Comparison of ENCODE assay signal across 8 cellular contexts in the genomic region with DNA sequence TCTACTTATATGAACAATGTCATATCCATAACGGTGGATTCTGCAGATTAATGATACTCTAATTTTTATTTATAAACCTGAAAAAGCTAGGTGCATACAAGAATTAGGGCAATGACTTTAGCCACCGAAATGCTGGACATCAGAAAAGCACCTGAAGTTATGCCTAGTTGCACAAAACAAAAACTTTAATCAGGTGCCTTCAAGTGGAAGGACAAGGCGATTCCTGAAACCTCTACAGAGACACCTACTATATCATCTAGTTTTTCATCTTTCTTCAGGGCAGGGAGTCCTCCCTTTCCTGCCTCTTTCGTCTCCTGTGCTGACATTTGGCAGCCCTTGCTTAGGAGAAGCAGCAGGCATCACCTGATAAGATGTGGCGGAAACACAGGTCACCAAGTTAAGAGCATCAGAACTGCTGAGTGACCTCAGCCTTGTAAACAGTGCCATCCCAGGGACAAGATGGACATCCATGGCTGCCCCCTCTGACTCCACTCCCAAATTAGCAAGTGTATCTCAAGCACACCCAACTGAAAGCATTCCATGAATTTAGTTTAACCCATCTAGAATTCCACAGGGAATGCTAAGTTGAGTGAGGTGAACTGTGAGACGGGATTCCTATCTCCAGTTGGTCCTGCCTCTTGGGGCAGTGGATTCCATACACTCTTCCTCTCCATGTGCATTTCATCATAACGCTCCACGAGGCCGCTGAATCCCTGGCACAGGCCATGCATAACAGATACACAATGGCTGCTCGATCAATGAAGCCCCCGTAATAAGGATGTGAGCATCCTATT. TPM values are rescaled to one million over a fixed set of nuclear protein-coding genes. Genes with fewer than 3 reads are reported as not detected.
A peak's percentile ranks its signal among the peaks of the same experiment; 100 is the strongest.
DNase-seq lines count a peak whose midpoint lies in the region; ATAC-seq and TF ChIP-seq lines count a peak whose summit lies in the region.

No MANE protein-coding gene starts in this region.

- no peaks in the 10 kb centered on the region for H3K9me3 Mint-ChIP-seq in activated naive CD4-positive, alpha-beta T cell treated with anti-CD3 and anti-CD28 coated beads, Interleukin-2, amount 50 U/mL, for 24 hours
- no peaks in the 10 kb centered on the region for H3K9me3 Mint-ChIP-seq in T-helper 2 cell treated with Interferon-gamma antibody and Interleukin-4, amounts not matched to agents 5 μg/mL and 100 μg/mL, for 36 hours

- H3K27ac ChIP-seq in left ventricle myocardium inferior (replicated peaks): peak overlapping the region; percentile 99
- H3K27ac ChIP-seq in gastrocnemius medialis: peak overlapping the region; percentile 82 to 97 (median 92)

- in situ Hi-C loops in gastrocnemius medialis (cut with MboI; ENCODE audit: low sequenced_read_pairs in 4 of 4): no loop called here

- H3K4me1 ChIP-seq in left ventricle myocardium inferior (peaks cover 99% of the 10 kb centered on the region), gastrocnemius medialis (peaks cover 79 to 87% of the 10 kb centered on the region in 2 donors)

- DNase-seq in EL: peak; percentile 23
- no peak for DNase-seq in left ventricle myocardium inferior
- DNase-seq in gastrocnemius medialis: no peak
- DNase-seq in NCI-H510A treated with DMSO at 0.1 percent for 48 hours (lab: John Stamatoyannopoulos, UW): no peak
- no peak for DNase-seq in T-helper 2 cell treated with Interferon-gamma antibody and Interleukin-4, amounts not matched to agents 5 μg/mL and 100 μg/mL, for 36 hours (ENCODE audit: low spot score)

- no peaks in the 10 kb centered on the region for H3K36me3 Mint-ChIP-seq in activated naive CD4-positive, alpha-beta T cell treated with anti-CD3 and anti-CD28 coated beads, Interleukin-2, amount 50 U/mL, for 24 hours
- peaks cover 22% of the 10 kb centered on the region for H3K36me3 Mint-ChIP-seq in T-helper 2 cell treated with Interferon-gamma antibody and Interleukin-4, amounts not matched to agents 5 μg/mL and 100 μg/mL, for 36 hours (ENCODE audit: low read depth)

- ATAC-seq in gastrocnemius medialis: no peak
- ATAC-seq in GM19328 (IDR thresholded peaks at IDR 0.05; ENCODE audit: unreplicated experiment): no peak
- ATAC-seq in HG03135 (IDR thresholded peaks at IDR 0.05; ENCODE audit: unreplicated experiment): no peak

- H3K27me3 ChIP-seq in left ventricle myocardium inferior (ENCODE audit: low read depth) (no peaks in the 10 kb centered on the region), gastrocnemius medialis (no peaks in the 10 kb centered on the region)

- H3K36me3 ChIP-seq in left ventricle myocardium inferior: no peaks in the 10 kb centered on the region
- H3K36me3 ChIP-seq in gastrocnemius medialis: no peaks in the 10 kb centered on the region

- H3K9me3 ChIP-seq in left ventricle myocardium inferior (replicated peaks) (no peaks in the 10 kb centered on the region), gastrocnemius medialis (no peaks in the 10 kb centered on the region)

- TF ChIP-seq POLR2A in gastrocnemius medialis (IDR thresholded peaks at IDR 0.05): no peak

- H3K4me3 Mint-ChIP-seq in activated naive CD4-positive, alpha-beta T cell treated with anti-CD3 and anti-CD28 coated beads, Interleukin-2, amount 50 U/mL, for 24 hours: peak overlapping the region; percentile 61
- H3K4me3 Mint-ChIP-seq in T-helper 2 cell treated with Interferon-gamma antibody and Interleukin-4, amounts not matched to agents 5 μg/mL and 100 μg/mL, for 36 hours: no peak overlapping the region

- no peaks in the 10 kb centered on the region for H3K27me3 Mint-ChIP-seq in activated naive CD4-positive, alpha-beta T cell treated with anti-CD3 and anti-CD28 coated beads, Interleukin-2, amount 50 U/mL, for 24 hours
- H3K27me3 Mint-ChIP-seq in T-helper 2 cell treated with Interferon-gamma antibody and Interleukin-4, amounts not matched to agents 5 μg/mL and 100 μg/mL, for 36 hours (ENCODE audit: low read depth): no peaks in the 10 kb centered on the region

- intact Hi-C loops in left ventricle myocardium inferior (cut with micrococcal nuclease) (no loop called here), gastrocnemius medialis (cut with DNase I; ENCODE audit: low total_unique reads) (loop anchor here (10.0 kb wide), 1 partner anchor 418 kb away; the partner anchor contains the start of gene STN1)

- H3K27ac Mint-ChIP-seq in activated naive CD4-positive, alpha-beta T cell treated with anti-CD3 and anti-CD28 coated beads, Interleukin-2, amount 50 U/mL, for 24 hours: peak overlapping the region; percentile 25
- no peak overlapping the region for H3K27ac Mint-ChIP-seq in T-helper 2 cell treated with Interferon-gamma antibody and Interleukin-4, amounts not matched to agents 5 μg/mL and 100 μg/mL, for 36 hours

- H3K4me3 ChIP-seq in left ventricle myocardium inferior: peak overlapping the region; percentile 51
- no peak overlapping the region for H3K4me3 ChIP-seq in gastrocnemius medialis

- TF ChIP-seq CTCF in left ventricle myocardium inferior (IDR thresholded peaks at IDR 0.05; ENCODE audit: borderline replicate concordance) (no peak), gastrocnemius medialis (IDR thresholded peaks at IDR 0.05 in 4 of 5, conservative IDR thresholded peaks at IDR 0.05 in 1 of 5) (no peak)

- peaks cover 87% of the 10 kb centered on the region for H3K4me1 Mint-ChIP-seq in activated naive CD4-positive, alpha-beta T cell treated with anti-CD3 and anti-CD28 coated beads, Interleukin-2, amount 50 U/mL, for 24 hours
- peaks cover 79% of the 10 kb centered on the region for H3K4me1 Mint-ChIP-seq in T-helper 2 cell treated with Interferon-gamma antibody and Interleukin-4, amounts not matched to agents 5 μg/mL and 100 μg/mL, for 36 hours (ENCODE audit: low read depth)

RNA-seq across cellular contexts. Expression of gene ITPRIP, which starts 5.8 kb away (rescaled TPM):
- 35.4 TPM for total RNA-seq in left ventricle myocardium inferior
- total RNA-seq in gastrocnemius medialis: 10 to 100 TPM in 1 of 4 donors, 1 to 10 TPM in 3; 5.0 to 19.9 (median 7.9) TPM

RNA-seq across cellular contexts. Expression of gene CFAP58, which starts 21.2 kb away (rescaled TPM):
- total RNA-seq in left ventricle myocardium inferior (3.5 TPM), gastrocnemius medialis (under 1 TPM in 3 of 4 donors, not detected in 1; 0.13 to 0.36 (median 0.27) TPM)
